In genomic region chr11:64121637-64122410, GRCh38 we compare ENCODE assay signal across 1 cellular context.
TF ChIP-seq lines count a peak whose summit lies in the region.

No MANE protein-coding gene starts in this region.

TF ChIP-seq in K562, 482 proteins besides CTCF, POLR2A, EP300 and RAD21 (continued from another document):
- TF ChIP-seq, protein P1, sequence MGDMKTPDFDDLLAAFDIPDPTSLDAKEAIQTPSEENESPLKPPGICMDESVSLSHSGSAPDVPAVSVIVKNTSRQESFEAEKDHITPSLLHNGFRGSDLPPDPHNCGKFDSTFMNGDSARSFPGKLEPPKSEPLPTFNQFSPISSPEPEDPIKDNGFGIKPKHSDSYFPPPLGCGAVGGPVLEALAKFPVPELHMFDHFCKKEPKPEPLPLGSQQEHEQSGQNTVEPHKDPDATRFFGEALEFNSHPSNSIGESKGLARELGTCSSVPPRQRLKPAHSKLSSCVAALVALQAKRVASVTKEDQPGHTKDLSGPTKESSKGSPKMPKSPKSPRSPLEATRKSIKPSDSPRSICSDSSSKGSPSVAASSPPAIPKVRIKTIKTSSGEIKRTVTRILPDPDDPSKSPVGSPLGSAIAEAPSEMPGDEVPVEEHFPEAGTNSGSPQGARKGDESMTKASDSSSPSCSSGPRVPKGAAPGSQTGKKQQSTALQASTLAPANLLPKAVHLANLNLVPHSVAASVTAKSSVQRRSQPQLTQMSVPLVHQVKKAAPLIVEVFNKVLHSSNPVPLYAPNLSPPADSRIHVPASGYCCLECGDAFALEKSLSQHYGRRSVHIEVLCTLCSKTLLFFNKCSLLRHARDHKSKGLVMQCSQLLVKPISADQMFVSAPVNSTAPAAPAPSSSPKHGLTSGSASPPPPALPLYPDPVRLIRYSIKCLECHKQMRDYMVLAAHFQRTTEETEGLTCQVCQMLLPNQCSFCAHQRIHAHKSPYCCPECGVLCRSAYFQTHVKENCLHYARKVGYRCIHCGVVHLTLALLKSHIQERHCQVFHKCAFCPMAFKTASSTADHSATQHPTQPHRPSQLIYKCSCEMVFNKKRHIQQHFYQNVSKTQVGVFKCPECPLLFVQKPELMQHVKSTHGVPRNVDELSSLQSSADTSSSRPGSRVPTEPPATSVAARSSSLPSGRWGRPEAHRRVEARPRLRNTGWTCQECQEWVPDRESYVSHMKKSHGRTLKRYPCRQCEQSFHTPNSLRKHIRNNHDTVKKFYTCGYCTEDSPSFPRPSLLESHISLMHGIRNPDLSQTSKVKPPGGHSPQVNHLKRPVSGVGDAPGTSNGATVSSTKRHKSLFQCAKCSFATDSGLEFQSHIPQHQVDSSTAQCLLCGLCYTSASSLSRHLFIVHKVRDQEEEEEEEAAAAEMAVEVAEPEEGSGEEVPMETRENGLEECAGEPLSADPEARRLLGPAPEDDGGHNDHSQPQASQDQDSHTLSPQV (IDR thresholded peaks at IDR 0.05), result no peak
- TF ChIP-seq PTTG1 (tag; IDR thresholded peaks at IDR 0.05; ENCODE audit: low read depth), result no peak
